18 cellular contexts compared by ENCODE assay signal in genomic region chr11:78659326-78660319, GRCh38.
DNase-seq lines count a peak whose midpoint lies in the region; ATAC-seq, FAIRE-seq and TF ChIP-seq lines count a peak whose summit lies in the region.
"Had no signal": no experiment of that assay in that cellular context is flagged by ENCODE, and none has a peak within 500 bp of the region (broad histone marks: within the 10 kb centered on the region; RNA-seq: fewer than 3 reads in every experiment).

No MANE protein-coding gene starts in this region.

- H3K9me3 Mint-ChIP-seq in glutamatergic neuron (ENCODE audit: unreplicated experiment): peaks cover 4% of the 10 kb centered on the region

- H3K79me2 ChIP-seq in keratinocyte (ENCODE audit: control insufficient read depth, insufficient read depth, low read length): no peaks in the 10 kb centered on the region
- H3K79me2 ChIP-seq: hepatocyte had no signal

- no peak for ATAC-seq in GM19351 (IDR thresholded peaks at IDR 0.05; ENCODE audit: unreplicated experiment)
- ATAC-seq: mucosa of descending colon had no signal

- H3K9me3 ChIP-seq in keratinocyte (ENCODE audit: control insufficient read depth, low read depth, low read length) (no peaks in the 10 kb centered on the region), vagina (no peaks in the 10 kb centered on the region)
- H3K9me3 ChIP-seq: mucosa of descending colon, SJCRH30, tibial artery had no signal

- peak overlapping the region; percentile 53 for H3K4me2 ChIP-seq in keratinocyte (ENCODE audit: control insufficient read depth, extremely low read depth, insufficient read depth, low read depth, low read length)
- H3K4me2 ChIP-seq: hepatocyte had no signal

- no peak overlapping the region for H3K27ac Mint-ChIP-seq in glutamatergic neuron (ENCODE audit: unreplicated experiment)

- H3K27ac ChIP-seq in RWPE1 (peak overlapping the region; percentile 65), keratinocyte (ENCODE audit: control insufficient read depth, insufficient read depth, low read length) (peak overlapping the region; percentile 41), vagina (no peak overlapping the region)
- H3K27ac ChIP-seq: C4-2B, hepatocyte, SJCRH30, tibial artery had no signal

- no peak overlapping the region for H3K4me3 Mint-ChIP-seq in glutamatergic neuron (ENCODE audit: unreplicated experiment)

- peak overlapping the region; percentile 70 for H2AFZ ChIP-seq in keratinocyte (ENCODE audit: control insufficient read depth, low read length)
- H2AFZ ChIP-seq: hepatocyte had no signal

- no peaks in the 10 kb centered on the region for H3K27me3 ChIP-seq in keratinocyte (ENCODE audit: control insufficient read depth, extremely low read depth, insufficient read depth, low read length)
- H3K27me3 ChIP-seq in vagina: no peaks in the 10 kb centered on the region
- H3K27me3 ChIP-seq: hepatocyte, SJCRH30, tibial artery had no signal

- TF ChIP-seq POLR2A in vagina (IDR thresholded peaks at IDR 0.05): no peak

- dilution Hi-C loops in keratinocyte (cut with MboI; ENCODE audit: extremely low pct_ligation_motif_present, low sequenced_read_pairs): no loop called here

- peak overlapping the region; percentile 16 for H3K9ac ChIP-seq in keratinocyte (ENCODE audit: control insufficient read depth, extremely low read depth, insufficient read depth, low read length)

- no peaks in the 10 kb centered on the region for H3K4me1 Mint-ChIP-seq in glutamatergic neuron (ENCODE audit: low read depth, unreplicated experiment)

- peak; percentile 94 for FAIRE-seq in keratinocyte (lab: Jason Lieb, UNC)
- FAIRE-seq: A204.1, GM18507 had no signal

- POLR2A ChIA-PET in RWPE1 (lab: Yijun Ruan, JAX; ENCODE audit: low non-redundant PET): no interaction called here

- intact Hi-C loops in vagina (cut with DNase I): no loop called here

- CTCF ChIA-PET in RWPE1 (lab: Yijun Ruan, JAX): interaction anchor here (1.0 to 2.1 kb wide), 2 partner anchors 14 to 16 kb away, joined by 3 to 10 read pairs; no protein-coding TSS in a partner anchor

- H3K27me3 Mint-ChIP-seq in glutamatergic neuron (ENCODE audit: unreplicated experiment): peaks cover 4% of the 10 kb centered on the region

- peaks cover 15% of the 10 kb centered on the region for H3K36me3 Mint-ChIP-seq in glutamatergic neuron (ENCODE audit: unreplicated experiment)

- peak; percentile 24 for DNase-seq in activated CD8-positive, alpha-beta memory T cell treated with anti-CD3 and anti-CD28 coated beads for 24 hours
- DNase-seq in activated CD8-positive, alpha-beta memory T cell treated with anti-CD3 and anti-CD28 coated beads, Interleukin-2, amount 50 U/mL, for 4 hours: no peak
- DNase-seq in RWPE1 (ENCODE audit: low spot score): no peak
- DNase-seq in keratinocyte (ENCODE audit: low read depth, low spot score): peak; percentile 44
- DNase-seq in vagina (ENCODE audit: extremely low spot score in 2 of 2): peak; percentile 69 to 79
- no peak for DNase-seq in NCI-H82 treated with DMSO at 0.1 percent for 48 hours (lab: John Stamatoyannopoulos, UW; ENCODE audit: unreplicated experiment)
- no peak for DNase-seq in glutamatergic neuron
- DNase-seq: activated naive CD4-positive, alpha-beta T cell treated with anti-CD3 and anti-CD28 coated beads, Interleukin-2, amount 50 U/mL, for 16 hours; activated T-cell treated with anti-CD3 and anti-CD28 coated beads for 4 hours; MM.1S; mucosa of descending colon; SJCRH30 had no signal

- H3K4me3 ChIP-seq in keratinocyte (ENCODE audit: control insufficient read depth in 2 of 3, extremely low read depth in 1 of 3, insufficient read depth in 2 of 3, low read depth in 1 of 3, low read length in 3 of 3) (no peak overlapping the region), vagina (no peak overlapping the region)
- H3K4me3 ChIP-seq: hepatocyte, mucosa of descending colon, SJCRH30, tibial artery had no signal

- H4K20me1 ChIP-seq in keratinocyte (ENCODE audit: control insufficient read depth, extremely low read depth, insufficient read depth, low read length): no peaks in the 10 kb centered on the region

- H3K4me1 ChIP-seq in keratinocyte (ENCODE audit: control insufficient read depth, extremely low read depth, insufficient read depth, low read length) (peaks cover 16% of the 10 kb centered on the region), vagina (no peaks in the 10 kb centered on the region)
- H3K4me1 ChIP-seq: SJCRH30, tibial artery had no signal

- TF ChIP-seq CTCF in RWPE1 (conservative IDR thresholded peaks at IDR 0.05; ENCODE audit: low read depth): no peak
- TF ChIP-seq CTCF in keratinocyte (optimal IDR thresholded peaks at IDR 0.05 in 1 of 3, IDR thresholded peaks at IDR 0.05 in 1 of 3, conservative IDR thresholded peaks at IDR 0.05 in 1 of 3; ENCODE audit: extremely low read depth in 1 of 3, insufficient read depth in 2 of 3, low read length in 3 of 3): no peak
- TF ChIP-seq CTCF in vagina (IDR thresholded peaks at IDR 0.05): no peak
- no peak for TF ChIP-seq CTCF in glutamatergic neuron (IDR thresholded peaks at IDR 0.05; ENCODE audit: partially characterized antibody, unreplicated experiment)

- peaks cover 2 to 11% of the 10 kb centered on the region in 2 experiments for H3K36me3 ChIP-seq in keratinocyte (ENCODE audit: control insufficient read depth in 2 of 2, extremely low read depth in 1 of 2, insufficient read depth in 2 of 2, low read length in 2 of 2)
- no peaks in the 10 kb centered on the region for H3K36me3 ChIP-seq in vagina
- H3K36me3 ChIP-seq: SJCRH30 had no signal

- no peaks in the 10 kb centered on the region for H3K9me1 ChIP-seq in keratinocyte (ENCODE audit: control insufficient read depth, extremely low read depth, insufficient read depth, low read length)

Comparison
In these comparisons a context has a peak if more than half of its experiments do, and no peak if none do; other contexts are left out.
1. DNase-seq: peak in activated CD8-positive, alpha-beta memory T cell treated with anti-CD3 and anti-CD28 coated beads for 24 hours (single experiment), keratinocyte (single experiment) and vagina (2 of 2); none in activated CD8-positive, alpha-beta memory T cell treated with anti-CD3 and anti-CD28 coated beads, Interleukin-2, amount 50 U/mL, for 4 hours (single experiment), RWPE1 (single experiment), NCI-H82 treated with DMSO at 0.1 percent for 48 hours (single experiment) and glutamatergic neuron (single experiment).